In the genomic region with DNA sequence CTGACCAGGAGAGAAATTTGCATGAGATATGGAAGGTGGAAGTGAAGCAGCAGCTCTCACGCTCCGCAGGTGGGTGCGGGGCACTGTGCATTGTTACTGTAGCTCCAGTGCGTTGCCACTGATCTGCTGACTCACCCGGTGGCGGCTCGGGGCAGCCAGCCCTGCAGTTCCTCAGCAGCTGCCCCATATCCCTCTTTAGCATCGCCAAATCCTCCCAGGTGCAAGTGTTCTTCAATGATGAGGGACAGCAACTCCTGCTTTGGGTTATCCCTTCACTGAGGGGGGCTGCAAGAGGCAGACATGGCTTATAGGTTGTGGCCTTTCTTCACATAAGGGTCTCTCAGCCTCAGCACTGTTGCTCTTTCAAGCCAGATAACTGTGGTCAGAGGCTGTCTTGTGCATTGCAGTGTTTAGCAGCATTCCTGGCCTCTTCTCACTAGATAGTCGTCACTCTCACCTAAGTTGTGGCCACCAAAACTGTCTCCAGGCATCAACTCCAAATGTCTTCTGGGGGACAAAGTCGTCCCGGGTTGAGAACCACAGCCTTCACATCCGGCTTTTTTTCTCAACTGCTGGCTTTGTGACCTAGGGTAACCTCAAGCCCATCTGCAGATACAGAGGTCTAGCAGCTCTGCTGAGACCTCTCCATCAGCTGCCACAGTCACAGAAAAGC, we compare ENCODE assay signal across 8 cellular contexts.
DNase-seq lines count a peak whose midpoint lies in the region; ATAC-seq and TF ChIP-seq lines count a peak whose summit lies in the region.

No MANE protein-coding gene starts in this region.

- intact Hi-C loops in cardiac septum (cut with DNase I) = no loop called here

- ATAC-seq in HG02981 (IDR thresholded peaks at IDR 0.05; ENCODE audit: unreplicated experiment) = peak; percentile 83

- peak; percentile 42 for TF ChIP-seq POLR2A in GM18951 (IDR thresholded peaks at IDR 0.05; ENCODE audit: extremely low read depth, insufficient read depth, insufficient read length)

- DNase-seq in NCI-H526 (lab: John Stamatoyannopoulos, UW) (peak; percentile 89 to 95), cardiac septum (ENCODE audit: low spot score) (peak; percentile 93), NCI-H2196 treated with DMSO at 0.1 percent for 48 hours (lab: John Stamatoyannopoulos, UW; ENCODE audit: unreplicated experiment) (no peak), midbrain (lab: John Stamatoyannopoulos, UW) (no peak)
- DNase-seq in activated CD8-positive, alpha-beta memory T cell treated with anti-CD3 and anti-CD28 coated beads, Interleukin-2, amount 50 U/mL, for 1 hour (ENCODE audit: extremely low read depth) = peak; percentile 18
- DNase-seq in stimulated activated CD4-positive, alpha-beta T cell treated with anti-CD3 and anti-CD28 coated beads, Interleukin-4, amount 100 ng/mL, for 4 hours = peak; percentile 59 to 62

- in situ Hi-C loops in GM18951 (cut with MboI; ENCODE audit: low sequenced_read_pairs, unreplicated experiment) = loop anchor here (25.0 kb wide), 1 partner anchor 736 kb away; no protein-coding TSS in a partner anchor

Comparison
In these comparisons a context has a peak if more than half of its experiments do, and no peak if none do; other contexts are left out.
1. DNase-seq: peak in NCI-H526 (2 of 2), activated CD8-positive, alpha-beta memory T cell treated with anti-CD3 and anti-CD28 coated beads, Interleukin-2, amount 50 U/mL, for 1 hour (single experiment), cardiac septum (single experiment) and stimulated activated CD4-positive, alpha-beta T cell treated with anti-CD3 and anti-CD28 coated beads, Interleukin-4, amount 100 ng/mL, for 4 hours (2 of 2); none in NCI-H2196 treated with DMSO at 0.1 percent for 48 hours (single experiment) and midbrain (single experiment).